Comparison of ENCODE assay signal across 8 cellular contexts in genomic region chr9:5389109-5389732, GRCh38. TPM values are rescaled to one million over a fixed set of nuclear protein-coding genes. Genes with fewer than 3 reads are reported as not detected.
DNase-seq lines count a peak whose midpoint lies in the region; FAIRE-seq and TF ChIP-seq lines count a peak whose summit lies in the region.

No MANE protein-coding gene starts in this region.

- peak; percentile 98 for FAIRE-seq in H54 (lab: Jason Lieb, UNC)

- in situ Hi-C loops in HAP-1 (cut with MboI; ENCODE audit: low sequenced_read_pairs), result no loop called here

- no peaks in the 10 kb centered on the region for H3K79me2 ChIP-seq in H9 (ENCODE audit: insufficient read depth, low read length)

- DNase-seq in GM10248 (ENCODE audit: extremely low spot score) (peak; percentile 16), H54 (ENCODE audit: insufficient read length, low spot score) (peak; percentile 33), RPMI7951 (ENCODE audit: low read depth) (peak; percentile 88), hepatic stellate cell (ENCODE audit: low spot score) (peak; percentile 48), NCI-H1436 (lab: John Stamatoyannopoulos, UW) (no peak), suprapubic skin (ENCODE audit: low spot score in 2 of 2) (no peak), HAP-1 (ENCODE audit: low spot score in 2 of 2) (no peak), H9 (no peak)

- H3K4ac ChIP-seq in H9 (ENCODE audit: low read depth, low read length), result no peak overlapping the region

- no peaks in the 10 kb centered on the region for H3K36me3 ChIP-seq in suprapubic skin
- no peaks in the 10 kb centered on the region for H3K36me3 ChIP-seq in HAP-1 (replicated peaks)

- H3K27ac ChIP-seq in suprapubic skin, result no peak overlapping the region
- H3K27ac ChIP-seq in H9 (ENCODE audit: insufficient read length, low read depth, low read length), result no peak overlapping the region

- H3K23me2 ChIP-seq in H9 (ENCODE audit: insufficient read length, low read depth, low read length, poor library complexity, severe bottlenecking), result no peaks in the 10 kb centered on the region

- H2BK12ac ChIP-seq in H9 (ENCODE audit: insufficient read length, low read depth, low read length), result no peak overlapping the region

- no peak overlapping the region for H2AFZ ChIP-seq in H9 (ENCODE audit: low read length)

- no peak overlapping the region for H2BK15ac ChIP-seq in H9 (ENCODE audit: low read depth, low read length)

- H4K91ac ChIP-seq in H9 (ENCODE audit: insufficient read length, low read depth, low read length), result no peak overlapping the region

- TF ChIP-seq POLR2A in H54 (IDR thresholded peaks at IDR 0.05; ENCODE audit: low read depth, low read length) (no peak), suprapubic skin (IDR thresholded peaks at IDR 0.05) (no peak)

- no peaks in the 10 kb centered on the region for H3K79me1 ChIP-seq in H9 (ENCODE audit: insufficient read depth, low read depth, low read length, poor library complexity, severe bottlenecking)

- TF ChIP-seq CTCF in GM10248 (IDR thresholded peaks at IDR 0.05; ENCODE audit: control extremely low read depth, extremely low read depth, low read depth, missing control alignments) (no peak), suprapubic skin (IDR thresholded peaks at IDR 0.05) (no peak), H9 (conservative IDR thresholded peaks at IDR 0.05) (no peak)

- no peak overlapping the region for H3K4me3 ChIP-seq in suprapubic skin
- H3K4me3 ChIP-seq in HAP-1, result no peak overlapping the region

- no peak overlapping the region for H3K23ac ChIP-seq in H9 (ENCODE audit: insufficient read length, low read depth, low read length)

- no peak overlapping the region for H4K5ac ChIP-seq in H9 (ENCODE audit: insufficient read length, low read depth, low read length)

- no peak overlapping the region for H3K4me3 Mint-ChIP-seq in H9

- no peak overlapping the region for H2BK120ac ChIP-seq in H9 (ENCODE audit: low read depth, low read length, poor library complexity, severe bottlenecking)

- H2AK5ac ChIP-seq in H9 (ENCODE audit: insufficient read length, low read length), result no peak overlapping the region

- H3K9ac ChIP-seq in H9 (ENCODE audit: extremely low read depth, insufficient read length, low read length), result no peak overlapping the region

- POLR2A ChIA-PET in GM10248 (lab: Yijun Ruan, JAX), result no interaction called here

- H3K4me1 ChIP-seq in suprapubic skin (no peaks in the 10 kb centered on the region), HAP-1 (no peaks in the 10 kb centered on the region), H9 (ENCODE audit: insufficient read depth, low read length) (no peaks in the 10 kb centered on the region)

- H4K8ac ChIP-seq in H9 (replicated peaks; ENCODE audit: insufficient read length, low read depth, low read length), result no peak overlapping the region

- no peaks in the 10 kb centered on the region for H3K9me3 Mint-ChIP-seq in H9

- 62% methylated on average over 3 of the region's 3 CpGs for WGBS in suprapubic skin
- WGBS in H9 (ENCODE audit: extremely low coverage, insufficient read length, low lambda C conversion rate), result no CpG with 5 or more reads among the region's 3 CpGs

- no peak overlapping the region for H3K4me2 ChIP-seq in H9 (ENCODE audit: insufficient read depth, insufficient read length, low read length)

- TF ChIP-seq EP300 in suprapubic skin (IDR thresholded peaks at IDR 0.05), result no peak

- H2BK5ac ChIP-seq in H9 (ENCODE audit: insufficient read length, low read length), result no peak overlapping the region

- H3K27me3 ChIP-seq in suprapubic skin (no peaks in the 10 kb centered on the region), HAP-1 (ENCODE audit: low read depth) (no peaks in the 10 kb centered on the region), H9 (ENCODE audit: insufficient read depth, low read length) (no peaks in the 10 kb centered on the region)

- H2BK20ac ChIP-seq in H9 (ENCODE audit: low read depth, low read length, poor library complexity, severe bottlenecking), result no peak overlapping the region

- no peaks in the 10 kb centered on the region for H3K4me1 Mint-ChIP-seq in H9

- H3K56ac ChIP-seq in H9 (ENCODE audit: insufficient read length, low read depth, low read length), result no peak overlapping the region

- no peak overlapping the region for H3K14ac ChIP-seq in H9 (ENCODE audit: insufficient read depth, low read length)

- H3K36me3 Mint-ChIP-seq in H9 (ENCODE audit: insufficient read depth in 1 of 3, low read depth in 3 of 3), result no peaks in the 10 kb centered on the region

- no peaks in the 10 kb centered on the region; the same call in 1 of the 2 replicates for H3K27me3 Mint-ChIP-seq in H9 (ENCODE audit: low read depth)

- no peak overlapping the region for H3T11ph ChIP-seq in H9 (ENCODE audit: low read length)

- no peak overlapping the region for H3K18ac ChIP-seq in H9 (ENCODE audit: insufficient read length, low read depth, low read length)

- no peaks in the 10 kb centered on the region for H4K20me1 ChIP-seq in H9 (ENCODE audit: control insufficient read depth, insufficient read depth, insufficient read length)

- H3K27ac Mint-ChIP-seq in H9, result no peak overlapping the region

- CTCF ChIA-PET in GM10248 (lab: Yijun Ruan, JAX), result no interaction called here

- H3K9me3 ChIP-seq in suprapubic skin (no peaks in the 10 kb centered on the region), HAP-1 (no peaks in the 10 kb centered on the region), H9 (ENCODE audit: control insufficient read depth, low read depth, low read length) (no peaks in the 10 kb centered on the region)

RNA-seq across cellular contexts. Expression of gene PLGRKT, which starts 48.5 kb away (rescaled TPM):
- 45.1 and 66.7 TPM in 2 replicates for total RNA-seq in RPMI7951 (2014; rRNA removed; shearing (Covaris generic))
- total RNA-seq in suprapubic skin, result 10 to 100 TPM in 3 of 4 donors, 1 to 10 TPM in 1; 6.9 to 18.5 (median 13.4) TPM
- 19.6 and 22.6 TPM in 2 replicates for total RNA-seq in H9 (2021)

RNA-seq across cellular contexts. Expression of gene RLN1, which starts 49.5 kb away (rescaled TPM):
- total RNA-seq in RPMI7951 (2014; rRNA removed; shearing (Covaris generic)), result 0.24 and 0.39 TPM in 2 replicates
- not detected for total RNA-seq in suprapubic skin
- total RNA-seq in H9 (2021), result 0.39 and 0.52 TPM in 2 replicates

Comparison
In these comparisons a context has a peak if more than half of its experiments do, and no peak if none do; other contexts are left out.
1. DNase-seq: peak in GM10248 (single experiment), H54 (single experiment), RPMI7951 (single experiment) and hepatic stellate cell (single experiment); none in NCI-H1436 (single experiment), suprapubic skin (0 of 2), HAP-1 (0 of 2) and H9 (single experiment).